In the genomic region with DNA sequence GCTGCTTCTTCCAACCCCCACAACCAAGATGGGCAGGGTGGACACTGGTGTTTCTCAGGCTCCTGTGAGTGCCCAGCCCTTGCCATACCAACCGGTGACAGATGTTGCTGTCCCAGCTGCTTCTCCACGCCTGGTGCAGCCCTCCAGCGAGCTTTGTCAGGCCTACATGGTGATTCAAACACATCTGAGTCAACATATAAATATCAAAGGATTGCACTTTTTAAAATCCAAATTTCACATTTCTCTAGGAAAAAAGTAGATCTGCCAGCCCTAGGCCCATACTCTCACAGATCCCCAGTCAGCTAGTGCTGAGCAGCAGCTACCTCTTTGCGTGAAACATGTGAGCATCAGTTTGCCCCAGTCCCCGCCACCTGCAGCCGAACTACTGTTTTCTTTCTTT, we compare ENCODE assay signal across 19 cellular contexts. TPM values are rescaled to one million over a fixed set of nuclear protein-coding genes. Genes with fewer than 3 reads are reported as not detected.
DNase-seq lines count a peak whose midpoint lies in the region; ATAC-seq, FAIRE-seq and TF ChIP-seq lines count a peak whose summit lies in the region.
"Had no signal": no experiment of that assay in that cellular context is flagged by ENCODE, and none has a peak within 500 bp of the region (broad histone marks: within the 10 kb centered on the region; RNA-seq: fewer than 3 reads in every experiment).

No MANE protein-coding gene starts in this region.

- H2AFZ ChIP-seq in GM23248: no peak overlapping the region
- H2AFZ ChIP-seq: GM23338 had no signal

- H3K4me1 Mint-ChIP-seq in T-cell: peaks cover 5 to 12% (median 7%) of the 10 kb centered on the region in 3 donors

- no peak for FAIRE-seq in pancreas (lab: Jason Lieb, UNC)
- FAIRE-seq: GM19239, RCC 7860 had no signal

- DNase-seq in GM23248: peak; percentile 81
- DNase-seq in adipocyte (ENCODE audit: low read depth): peak; percentile 61
- DNase-seq in foreskin fibroblast: peak; percentile 47 to 64
- DNase-seq in HK-2 (ENCODE audit: unreplicated experiment): no peak
- no peak for DNase-seq in pancreas
- no peak for DNase-seq in left cardiac atrium
- no peak for DNase-seq in T-cell
- DNase-seq: Caco-2, DMS53, GDM1, MV-4-11, NCI-H1417 treated with DMSO at 0.1 percent for 48 hours, NCI-H2029 treated with DMSO at 0.1 percent for 48 hours, NCI-H510A had no signal

- H3K9ac ChIP-seq in GM23248 (peak overlapping the region; percentile 34; the same call in 1 of the 2 replicates), adipocyte (ENCODE audit: low read length) (no peak overlapping the region)

- H3K36me3 ChIP-seq in GM23248 (ENCODE audit: low read depth): no peaks in the 10 kb centered on the region
- H3K36me3 ChIP-seq in adipocyte (ENCODE audit: control insufficient read depth, insufficient read depth, low read length, severe bottlenecking): no peaks in the 10 kb centered on the region
- H3K36me3 ChIP-seq in pancreas: no peaks in the 10 kb centered on the region
- H3K36me3 ChIP-seq: SJSA1 had no signal

- ATAC-seq in pancreas (no peak), left cardiac atrium (no peak), T-cell (replicated peaks in 1 of 4) (no peak)
- ATAC-seq: GM23338 had no signal

- H3K4me3 ChIP-seq in GM23248 (no peak overlapping the region), adipocyte (ENCODE audit: low read length) (no peak overlapping the region), foreskin fibroblast (ENCODE audit: low read depth in 1 of 2, low read length in 2 of 2) (no peak overlapping the region), pancreas (no peak overlapping the region)
- H3K4me3 ChIP-seq: GM23338, SJSA1 had no signal

- WGBS in GM23248 (ENCODE audit: low coverage in 1 of 2, low lambda C conversion rate in 2 of 2, missing lambda C conversion rate in 2 of 2), 2 experiments: 59 to 61% methylated on average over 6 of the region's 6 CpGs
- 78% methylated on average over 6 of the region's 6 CpGs for WGBS in pancreas, 2 donors

- no peaks in the 10 kb centered on the region for H3K79me2 ChIP-seq in GM23248 (ENCODE audit: insufficient read depth)

- H3K9me3 Mint-ChIP-seq in T-cell: no peaks in the 10 kb centered on the region
- H3K9me3 Mint-ChIP-seq: GM23338 had no signal

- H3K36me3 Mint-ChIP-seq in T-cell: no peaks in the 10 kb centered on the region

- H3K27ac ChIP-seq in GM23248 (peak overlapping the region; percentile 15; the same call in 1 of the 2 replicates), pancreas (no peak overlapping the region)
- H3K27ac ChIP-seq: C4-2B, SJSA1 had no signal

- TF ChIP-seq CTCF in foreskin fibroblast (IDR thresholded peaks at IDR 0.05; ENCODE audit: low read depth, low read length) (no peak), pancreas (IDR thresholded peaks at IDR 0.05) (no peak)

- H4K20me1 ChIP-seq in GM23248 (ENCODE audit: insufficient read depth): no peaks in the 10 kb centered on the region

- no peak overlapping the region for H3K27ac Mint-ChIP-seq in T-cell
- H3K27ac Mint-ChIP-seq: GM23338 had no signal

- H3K27me3 ChIP-seq in GM23248 (replicated peaks; ENCODE audit: insufficient read depth) (no peaks in the 10 kb centered on the region), adipocyte (replicated peaks; ENCODE audit: control insufficient read depth, insufficient read depth, low read length) (no peaks in the 10 kb centered on the region), pancreas (no peaks in the 10 kb centered on the region)
- H3K27me3 ChIP-seq: SJSA1 had no signal

- no peaks in the 10 kb centered on the region for H3K9me2 ChIP-seq in GM23248 (ENCODE audit: insufficient read depth)

- POLR2A ChIA-PET in T-cell (lab: Charles Lee): no interaction called here

- H3K27me3 Mint-ChIP-seq in T-cell: no peaks in the 10 kb centered on the region

- H3F3A ChIP-seq in GM23248 (ENCODE audit: insufficient read depth): peaks cover 7% of the 10 kb centered on the region; the same call in 1 of the 2 replicates

- in situ Hi-C loops in GM23248 (cut with MboI): loop anchor here (10.0 kb wide), 2 partner anchors 173 to 423 kb away; no protein-coding TSS in a partner anchor

- CTCF ChIA-PET in T-cell (lab: Charles Lee): no interaction called here

- H3K4me2 ChIP-seq in GM23248 (ENCODE audit: unreplicated experiment): peak overlapping the region; percentile 14
- H3K4me2 ChIP-seq: GM23338 had no signal

- H3K9me3 ChIP-seq in GM23248 (ENCODE audit: low read depth): no peaks in the 10 kb centered on the region
- H3K9me3 ChIP-seq in adipocyte (ENCODE audit: control insufficient read depth, low read length): no peaks in the 10 kb centered on the region
- H3K9me3 ChIP-seq in pancreas: no peaks in the 10 kb centered on the region
- H3K9me3 ChIP-seq: Caco-2, SJSA1 had no signal

- peaks cover 13% of the 10 kb centered on the region for H3K4me1 ChIP-seq in GM23248 (ENCODE audit: insufficient read depth)
- H3K4me1 ChIP-seq in adipocyte (ENCODE audit: control insufficient read depth, insufficient read depth, low read length): peaks cover 6% of the 10 kb centered on the region
- no peaks in the 10 kb centered on the region for H3K4me1 ChIP-seq in pancreas
- H3K4me1 ChIP-seq: Caco-2 had no signal

- intact Hi-C loops in pancreas (cut with DNase I) (no loop called here), left cardiac atrium (cut with DNase I) (no loop called here)

- no peak overlapping the region for H3K4me3 Mint-ChIP-seq in T-cell
- H3K4me3 Mint-ChIP-seq: GM23338 had no signal

RNA-seq across cellular contexts. Expression of a gene that starts 52.7 kb away (rescaled TPM):
- total RNA-seq in GM23248 (2014; rRNA removed; shearing (Covaris generic)): 393 and 395 TPM in 2 replicates
- polyA plus RNA-seq in GM23248 (2016; fragmentation: Nextera tagmentation; extraction: Ambion mirVana) (330 and 345 TPM in 2 replicates), pancreas (10 to 100 TPM; 56.7 to 85.1 TPM)
- total RNA-seq in pancreas (100 to 1,000 TPM in 3 of 6 donors, 10 to 100 TPM in 3; 52.5 to 137 (median 99.4) TPM), left cardiac atrium (100 to 1,000 TPM; 139 to 170 TPM), T-cell (100 to 1,000 TPM in 3 of 5 donors, 10 to 100 TPM in 2; 86.1 to 119 (median 100) TPM)

Comparison
In these comparisons a context has a peak if more than half of its experiments do, and no peak if none do; other contexts are left out.
1. DNase-seq: peak in GM23248 (single experiment), adipocyte (single experiment) and foreskin fibroblast (2 of 2); none in HK-2 (single experiment), pancreas (0 of 6), left cardiac atrium (single experiment) and T-cell (0 of 34).